In the genomic region with DNA sequence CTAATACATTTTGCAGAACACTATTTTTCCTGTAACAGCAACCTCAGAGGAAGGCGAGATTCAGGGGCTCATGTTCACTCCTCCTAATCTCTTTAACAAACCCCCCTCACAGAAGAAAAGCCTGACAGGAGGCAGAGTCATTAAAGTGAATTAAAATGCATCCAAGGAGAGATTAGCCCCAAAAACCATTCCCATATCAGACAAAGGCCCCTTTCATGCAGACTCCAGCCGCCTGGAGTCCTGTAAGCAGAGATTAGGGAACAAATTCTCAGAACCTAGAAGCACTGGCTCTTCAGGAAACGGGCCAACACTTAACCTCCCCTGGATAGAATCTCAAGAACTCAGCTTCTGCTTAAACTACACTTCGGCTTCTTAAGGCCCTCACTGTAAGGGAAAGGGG, we compare ENCODE assay signal across 1 cellular context.
TF ChIP-seq lines count a peak whose summit lies in the region.

No MANE protein-coding gene starts in this region.

TF ChIP-seq in GM23338, 12 proteins besides CTCF, POLR2A, EP300 and RAD21 (continued from another document):
- TF ChIP-seq, protein P1, sequence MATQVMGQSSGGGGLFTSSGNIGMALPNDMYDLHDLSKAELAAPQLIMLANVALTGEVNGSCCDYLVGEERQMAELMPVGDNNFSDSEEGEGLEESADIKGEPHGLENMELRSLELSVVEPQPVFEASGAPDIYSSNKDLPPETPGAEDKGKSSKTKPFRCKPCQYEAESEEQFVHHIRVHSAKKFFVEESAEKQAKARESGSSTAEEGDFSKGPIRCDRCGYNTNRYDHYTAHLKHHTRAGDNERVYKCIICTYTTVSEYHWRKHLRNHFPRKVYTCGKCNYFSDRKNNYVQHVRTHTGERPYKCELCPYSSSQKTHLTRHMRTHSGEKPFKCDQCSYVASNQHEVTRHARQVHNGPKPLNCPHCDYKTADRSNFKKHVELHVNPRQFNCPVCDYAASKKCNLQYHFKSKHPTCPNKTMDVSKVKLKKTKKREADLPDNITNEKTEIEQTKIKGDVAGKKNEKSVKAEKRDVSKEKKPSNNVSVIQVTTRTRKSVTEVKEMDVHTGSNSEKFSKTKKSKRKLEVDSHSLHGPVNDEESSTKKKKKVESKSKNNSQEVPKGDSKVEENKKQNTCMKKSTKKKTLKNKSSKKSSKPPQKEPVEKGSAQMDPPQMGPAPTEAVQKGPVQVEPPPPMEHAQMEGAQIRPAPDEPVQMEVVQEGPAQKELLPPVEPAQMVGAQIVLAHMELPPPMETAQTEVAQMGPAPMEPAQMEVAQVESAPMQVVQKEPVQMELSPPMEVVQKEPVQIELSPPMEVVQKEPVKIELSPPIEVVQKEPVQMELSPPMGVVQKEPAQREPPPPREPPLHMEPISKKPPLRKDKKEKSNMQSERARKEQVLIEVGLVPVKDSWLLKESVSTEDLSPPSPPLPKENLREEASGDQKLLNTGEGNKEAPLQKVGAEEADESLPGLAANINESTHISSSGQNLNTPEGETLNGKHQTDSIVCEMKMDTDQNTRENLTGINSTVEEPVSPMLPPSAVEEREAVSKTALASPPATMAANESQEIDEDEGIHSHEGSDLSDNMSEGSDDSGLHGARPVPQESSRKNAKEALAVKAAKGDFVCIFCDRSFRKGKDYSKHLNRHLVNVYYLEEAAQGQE (IDR thresholded peaks at IDR 0.05; ENCODE audit: unreplicated experiment): no peak
- TF ChIP-seq POLR2AphosphoS5 (IDR thresholded peaks at IDR 0.05; ENCODE audit: low read depth): no peak
- TF ChIP-seq, protein P2, sequence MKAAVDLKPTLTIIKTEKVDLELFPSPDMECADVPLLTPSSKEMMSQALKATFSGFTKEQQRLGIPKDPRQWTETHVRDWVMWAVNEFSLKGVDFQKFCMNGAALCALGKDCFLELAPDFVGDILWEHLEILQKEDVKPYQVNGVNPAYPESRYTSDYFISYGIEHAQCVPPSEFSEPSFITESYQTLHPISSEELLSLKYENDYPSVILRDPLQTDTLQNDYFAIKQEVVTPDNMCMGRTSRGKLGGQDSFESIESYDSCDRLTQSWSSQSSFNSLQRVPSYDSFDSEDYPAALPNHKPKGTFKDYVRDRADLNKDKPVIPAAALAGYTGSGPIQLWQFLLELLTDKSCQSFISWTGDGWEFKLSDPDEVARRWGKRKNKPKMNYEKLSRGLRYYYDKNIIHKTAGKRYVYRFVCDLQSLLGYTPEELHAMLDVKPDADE (IDR thresholded peaks at IDR 0.05): no peak
- no peak for TF ChIP-seq JUNB (IDR thresholded peaks at IDR 0.05; ENCODE audit: unreplicated experiment)
- TF ChIP-seq, protein P3, sequence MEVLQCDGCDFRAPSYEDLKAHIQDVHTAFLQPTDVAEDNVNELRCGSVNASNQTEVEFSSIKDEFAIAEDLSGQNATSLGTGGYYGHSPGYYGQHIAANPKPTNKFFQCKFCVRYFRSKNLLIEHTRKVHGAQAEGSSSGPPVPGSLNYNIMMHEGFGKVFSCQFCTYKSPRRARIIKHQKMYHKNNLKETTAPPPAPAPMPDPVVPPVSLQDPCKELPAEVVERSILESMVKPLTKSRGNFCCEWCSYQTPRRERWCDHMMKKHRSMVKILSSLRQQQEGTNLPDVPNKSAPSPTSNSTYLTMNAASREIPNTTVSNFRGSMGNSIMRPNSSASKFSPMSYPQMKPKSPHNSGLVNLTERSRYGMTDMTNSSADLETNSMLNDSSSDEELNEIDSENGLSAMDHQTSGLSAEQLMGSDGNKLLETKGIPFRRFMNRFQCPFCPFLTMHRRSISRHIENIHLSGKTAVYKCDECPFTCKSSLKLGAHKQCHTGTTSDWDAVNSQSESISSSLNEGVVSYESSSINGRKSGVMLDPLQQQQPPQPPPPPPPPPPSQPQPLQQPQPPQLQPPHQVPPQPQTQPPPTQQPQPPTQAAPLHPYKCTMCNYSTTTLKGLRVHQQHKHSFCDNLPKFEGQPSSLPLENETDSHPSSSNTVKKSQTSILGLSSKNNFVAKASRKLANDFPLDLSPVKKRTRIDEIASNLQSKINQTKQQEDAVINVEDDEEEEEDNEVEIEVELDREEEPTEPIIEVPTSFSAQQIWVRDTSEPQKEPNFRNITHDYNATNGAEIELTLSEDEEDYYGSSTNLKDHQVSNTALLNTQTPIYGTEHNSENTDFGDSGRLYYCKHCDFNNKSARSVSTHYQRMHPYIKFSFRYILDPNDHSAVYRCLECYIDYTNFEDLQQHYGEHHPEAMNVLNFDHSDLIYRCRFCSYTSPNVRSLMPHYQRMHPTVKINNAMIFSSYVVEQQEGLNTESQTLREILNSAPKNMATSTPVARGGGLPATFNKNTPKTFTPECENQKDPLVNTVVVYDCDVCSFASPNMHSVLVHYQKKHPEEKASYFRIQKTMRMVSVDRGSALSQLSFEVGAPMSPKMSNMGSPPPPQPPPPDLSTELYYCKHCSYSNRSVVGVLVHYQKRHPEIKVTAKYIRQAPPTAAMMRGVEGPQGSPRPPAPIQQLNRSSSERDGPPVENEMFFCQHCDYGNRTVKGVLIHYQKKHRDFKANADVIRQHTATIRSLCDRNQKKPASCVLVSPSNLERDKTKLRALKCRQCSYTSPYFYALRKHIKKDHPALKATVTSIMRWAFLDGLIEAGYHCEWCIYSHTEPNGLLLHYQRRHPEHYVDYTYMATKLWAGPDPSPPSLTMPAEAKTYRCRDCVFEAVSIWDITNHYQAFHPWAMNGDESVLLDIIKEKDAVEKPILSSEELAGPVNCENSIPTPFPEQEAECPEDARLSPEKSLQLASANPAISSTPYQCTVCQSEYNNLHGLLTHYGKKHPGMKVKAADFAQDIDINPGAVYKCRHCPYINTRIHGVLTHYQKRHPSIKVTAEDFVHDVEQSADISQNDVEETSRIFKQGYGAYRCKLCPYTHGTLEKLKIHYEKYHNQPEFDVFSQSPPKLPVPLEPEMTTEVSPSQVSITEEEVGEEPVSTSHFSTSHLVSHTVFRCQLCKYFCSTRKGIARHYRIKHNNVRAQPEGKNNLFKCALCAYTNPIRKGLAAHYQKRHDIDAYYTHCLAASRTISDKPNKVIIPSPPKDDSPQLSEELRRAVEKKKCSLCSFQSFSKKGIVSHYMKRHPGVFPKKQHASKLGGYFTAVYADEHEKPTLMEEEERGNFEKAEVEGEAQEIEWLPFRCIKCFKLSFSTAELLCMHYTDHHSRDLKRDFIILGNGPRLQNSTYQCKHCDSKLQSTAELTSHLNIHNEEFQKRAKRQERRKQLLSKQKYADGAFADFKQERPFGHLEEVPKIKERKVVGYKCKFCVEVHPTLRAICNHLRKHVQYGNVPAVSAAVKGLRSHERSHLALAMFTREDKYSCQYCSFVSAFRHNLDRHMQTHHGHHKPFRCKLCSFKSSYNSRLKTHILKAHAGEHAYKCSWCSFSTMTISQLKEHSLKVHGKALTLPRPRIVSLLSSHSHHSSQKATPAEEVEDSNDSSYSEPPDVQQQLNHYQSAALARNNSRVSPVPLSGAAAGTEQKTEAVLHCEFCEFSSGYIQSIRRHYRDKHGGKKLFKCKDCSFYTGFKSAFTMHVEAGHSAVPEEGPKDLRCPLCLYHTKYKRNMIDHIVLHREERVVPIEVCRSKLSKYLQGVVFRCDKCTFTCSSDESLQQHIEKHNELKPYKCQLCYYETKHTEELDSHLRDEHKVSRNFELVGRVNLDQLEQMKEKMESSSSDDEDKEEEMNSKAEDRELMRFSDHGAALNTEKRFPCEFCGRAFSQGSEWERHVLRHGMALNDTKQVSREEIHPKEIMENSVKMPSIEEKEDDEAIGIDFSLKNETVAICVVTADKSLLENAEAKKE (CRISPR knock-in tag; IDR thresholded peaks at IDR 0.05): no peak
- TF ChIP-seq CREB1 (CRISPR knock-in tag; IDR thresholded peaks at IDR 0.05; ENCODE audit: low read depth): no peak
- no peak for TF ChIP-seq ZNF114 (CRISPR knock-in tag; IDR thresholded peaks at IDR 0.05)
- no peak for TF ChIP-seq EZH2phosphoT487 (IDR thresholded peaks at IDR 0.05; ENCODE audit: unreplicated experiment)
- no peak for TF ChIP-seq ZNF331 (CRISPR knock-in tag; IDR thresholded peaks at IDR 0.05; ENCODE audit: low read depth)
- TF ChIP-seq STAT1 (IDR thresholded peaks at IDR 0.05; ENCODE audit: unreplicated experiment): no peak
- TF ChIP-seq EZH2 (IDR thresholded peaks at IDR 0.05; ENCODE audit: low read depth, unreplicated experiment): no peak
TF ChIP-seq in GM23338: peak in this region for 0.
